ENCODE assay signal across 8 cellular contexts in the genomic region with DNA sequence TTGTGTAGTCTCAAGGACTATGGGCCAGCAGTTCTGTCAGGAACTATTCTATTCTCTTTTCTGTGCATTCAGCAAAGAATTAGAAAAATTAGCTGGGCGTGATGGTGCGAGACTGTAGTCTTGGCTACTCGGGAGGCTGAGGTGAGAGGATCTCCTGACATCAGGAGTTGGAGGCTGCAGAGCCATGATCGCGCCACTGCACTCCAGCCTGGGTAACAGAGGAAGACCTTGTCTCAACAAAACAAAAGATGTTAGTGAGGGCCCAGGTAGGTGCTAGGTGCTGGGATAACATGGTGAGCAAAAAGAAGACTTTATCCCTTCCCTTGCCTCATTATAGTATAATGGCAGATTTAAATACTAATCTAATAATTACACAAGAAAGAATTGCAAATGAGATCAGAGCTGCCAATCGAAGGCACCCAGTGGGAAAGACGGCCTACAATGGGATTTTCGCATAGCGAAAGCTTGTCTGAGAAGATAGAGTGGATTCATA. TPM values are rescaled to one million over a fixed set of nuclear protein-coding genes. Genes with fewer than 3 reads are reported as not detected.
DNase-seq lines count a peak whose midpoint lies in the region; ATAC-seq and TF ChIP-seq lines count a peak whose summit lies in the region.

No MANE protein-coding gene starts in this region.

- TF ChIP-seq POLR2A in adrenal gland (IDR thresholded peaks at IDR 0.05): no peak

- H3K9ac ChIP-seq in DND-41 (ENCODE audit: low read depth, low read length) (peak overlapping the region; percentile 79), liver (ENCODE audit: low read depth in 1 of 2, low read length in 2 of 2) (peak overlapping the region; percentile 69 to 90)

- H2AFZ ChIP-seq in DND-41 (ENCODE audit: low read depth, low read length): peak overlapping the region; percentile 95

- H3K4me2 ChIP-seq in DND-41 (ENCODE audit: insufficient read depth, low read length): peak overlapping the region; percentile 70

- H3K27me3 Mint-ChIP-seq in HFFc6 (ENCODE audit: insufficient read depth): peaks cover 1% of the 10 kb centered on the region; the same call in 1 of the 2 replicates

- peak overlapping the region; percentile 94 for H3K4me3 Mint-ChIP-seq in HFFc6

- peaks cover 32% of the 10 kb centered on the region for H3K4me1 ChIP-seq in DND-41 (ENCODE audit: insufficient read depth, low read length)
- H3K4me1 ChIP-seq in adrenal gland (replicated peaks in 1 of 2): peaks cover 13 to 24% of the 10 kb centered on the region in 2 donors
- peaks cover 0 to 9% (median 7%) of the 10 kb centered on the region in 4 donors for H3K4me1 ChIP-seq in liver (ENCODE audit: control insufficient read depth in 4 of 4, insufficient read depth in 4 of 4, low read length in 3 of 4)
- no peaks in the 10 kb centered on the region for H3K4me1 ChIP-seq in urinary bladder (ENCODE audit: insufficient read depth)

- 72 to 78% (median 75%) methylated on average over 9 of the region's 9 CpGs for WGBS in adrenal gland, 4 donors
- WGBS in liver: 76% methylated on average over 9 of the region's 9 CpGs
- WGBS in urinary bladder: 77% methylated on average over 9 of the region's 9 CpGs

- H3K27me3 ChIP-seq in DND-41 (ENCODE audit: insufficient read depth, low read length, poor library complexity): no peaks in the 10 kb centered on the region
- no peaks in the 10 kb centered on the region for H3K27me3 ChIP-seq in adrenal gland
- no peaks in the 10 kb centered on the region for H3K27me3 ChIP-seq in liver (ENCODE audit: control insufficient read depth in 4 of 4, insufficient read depth in 4 of 4, low read length in 3 of 4)

- H3K27ac ChIP-seq in DND-41 (ENCODE audit: low read length) (peak overlapping the region; percentile 73), adrenal gland (peak overlapping the region in 3 of 5 donors; percentile 71 to 82 (median 78)), liver (ENCODE audit: low read depth in 1 of 2, low read length in 2 of 2) (peak overlapping the region; percentile 80 to 93), urinary bladder (ENCODE audit: low read depth) (no peak overlapping the region)

- H3K4me1 Mint-ChIP-seq in HFFc6 (ENCODE audit: low read depth): peaks cover 28% of the 10 kb centered on the region

- H3K79me2 ChIP-seq in DND-41 (ENCODE audit: insufficient read depth, low read length): peaks cover 40% of the 10 kb centered on the region

- H3K9me3 ChIP-seq in DND-41 (ENCODE audit: insufficient read depth, low read length, severe bottlenecking): peaks cover 7% of the 10 kb centered on the region
- H3K9me3 ChIP-seq in adrenal gland (replicated peaks in 1 of 3): no peaks in the 10 kb centered on the region
- H3K9me3 ChIP-seq in liver (ENCODE audit: control insufficient read depth in 4 of 4, low read length in 3 of 4): no peaks in the 10 kb centered on the region

- 0 out of 2 replicates have a peak, but pooled peaks cover 5% of the 10 kb centered on the region for H4K20me1 ChIP-seq in DND-41 (ENCODE audit: insufficient read depth, low read length)

- no peaks in the 10 kb centered on the region for H3K9me3 Mint-ChIP-seq in HFFc6

- intact Hi-C loops in adrenal gland (cut with DNase I): no loop called here

- no peak for TF ChIP-seq CTCF in DND-41 (IDR thresholded peaks at IDR 0.05; ENCODE audit: borderline replicate concordance, extremely low read depth, low read length, poor library complexity, severe bottlenecking)
- TF ChIP-seq CTCF in HFFc6 (IDR thresholded peaks at IDR 0.05): no peak
- no peak for TF ChIP-seq CTCF in adrenal gland (IDR thresholded peaks at IDR 0.05)
- TF ChIP-seq CTCF in liver (IDR thresholded peaks at IDR 0.05; ENCODE audit: low read depth, low read length, missing input control): no peak

- ATAC-seq in DND-41 (ENCODE audit: insufficient read depth, low read depth): no peak; the same call in 2 of the 3 replicates
- ATAC-seq in HG03457 (IDR thresholded peaks at IDR 0.05; ENCODE audit: unreplicated experiment): no peak

- H3K36me3 ChIP-seq in DND-41 (ENCODE audit: insufficient read depth, low read length) (peaks cover 27% of the 10 kb centered on the region), adrenal gland (replicated peaks in 1 of 2) (peaks cover 0 to 21% of the 10 kb centered on the region in 2 donors), liver (ENCODE audit: control insufficient read depth in 4 of 4, insufficient read depth in 3 of 4, low read depth in 1 of 4, low read length in 3 of 4) (peaks cover 0 to 5% (median 2%) of the 10 kb centered on the region in 4 donors), urinary bladder (ENCODE audit: insufficient read depth) (no peaks in the 10 kb centered on the region)

- peak overlapping the region; percentile 86 for H3K27ac Mint-ChIP-seq in HFFc6

- no peak for TF ChIP-seq RAD21 in liver (IDR thresholded peaks at IDR 0.05)

- peak overlapping the region in 1 of 2 experiments; percentile 82; a peak in 3 of 4 replicates for H3K4me3 ChIP-seq in DND-41 (ENCODE audit: low read depth in 1 of 2, low read length in 2 of 2)
- H3K4me3 ChIP-seq in adrenal gland: peak overlapping the region in 2 of 4 donors; percentile 84 to 88
- peak overlapping the region; percentile 86 to 96 (median 92) for H3K4me3 ChIP-seq in liver (ENCODE audit: low read depth in 1 of 3, low read length in 3 of 3)
- H3K4me3 ChIP-seq in urinary bladder (ENCODE audit: low read depth, low read length): peak overlapping the region; percentile 95

- DNase-seq in DND-41: no peak
- DNase-seq in HFFc6: no peak
- no peak for DNase-seq in adrenal gland
- DNase-seq in stimulated activated CD4-positive, alpha-beta T cell treated with anti-CD3 and anti-CD28 coated beads, Interleukin-4, amount 100 ng/mL, for 1 hour: no peak
- DNase-seq in NCI-H2081 treated with DMSO at 0.1 percent for 48 hours (lab: John Stamatoyannopoulos, UW): no peak

- H3K36me3 Mint-ChIP-seq in HFFc6 (ENCODE audit: low read depth): peaks cover 14% of the 10 kb centered on the region

TF ChIP-seq in liver, 16 proteins besides CTCF, POLR2A, EP300 and RAD21:
- TF ChIP-seq NR2F2 (IDR thresholded peaks at IDR 0.05): no peak
- TF ChIP-seq FOXA2 (IDR thresholded peaks at IDR 0.05): no peak
- no peak for TF ChIP-seq JUND (IDR thresholded peaks at IDR 0.05)
- TF ChIP-seq FOXA1 (IDR thresholded peaks at IDR 0.05): no peak
- TF ChIP-seq MAX (IDR thresholded peaks at IDR 0.05): no peak
- TF ChIP-seq EGR1 (IDR thresholded peaks at IDR 0.05; ENCODE audit: low read depth in 2 of 2): no peak
- no peak for TF ChIP-seq YY1 (IDR thresholded peaks at IDR 0.05)
- no peak for TF ChIP-seq GABPA (IDR thresholded peaks at IDR 0.05 in 1 of 2, conservative IDR thresholded peaks at IDR 0.05 in 1 of 2)
- no peak for TF ChIP-seq TAF1 (conservative IDR thresholded peaks at IDR 0.05)
- TF ChIP-seq HNF4A (conservative IDR thresholded peaks at IDR 0.05): no peak
- no peak for TF ChIP-seq SP1 (IDR thresholded peaks at IDR 0.05)
- no peak for TF ChIP-seq REST (IDR thresholded peaks at IDR 0.05)
- no peak for TF ChIP-seq RXRA (IDR thresholded peaks at IDR 0.05)
- TF ChIP-seq HNF4G (IDR thresholded peaks at IDR 0.05): no peak

RNA-seq across cellular contexts. Expression of gene MRPL19, which starts 0.4 kb away (rescaled TPM):
- total RNA-seq in HFFc6 (2021; fragmentation: NEBNext Ultra II Directional; extraction: Animal tissue kit (Norgen Biotek cat#: 25700)): 10 to 100 TPM; 61.0 to 66.1 (median 63.1) TPM
- total RNA-seq in adrenal gland (100 to 1,000 TPM in 1 of 8 donors, 10 to 100 TPM in 7; 41.0 to 107 (median 69.2) TPM), liver (10 to 100 TPM; 34.8 to 35.6 TPM), urinary bladder (51.4 TPM)
- polyA plus RNA-seq in adrenal gland (10 to 100 TPM; 16.5 to 86.6 (median 20.1) TPM), liver (10 to 100 TPM; 49.5 to 58.5 TPM), urinary bladder (19.3 TPM)
